26 cellular contexts compared by ENCODE assay signal in genomic region chr11:62464655-62465054, GRCh38. TPM values are rescaled to one million over a fixed set of nuclear protein-coding genes. Genes with fewer than 3 reads are reported as not detected.
DNase-seq lines count a peak whose midpoint lies in the region; ATAC-seq and TF ChIP-seq lines count a peak whose summit lies in the region.
"Had no signal": no experiment of that assay in that cellular context is flagged by ENCODE, and none has a peak within 500 bp of the region (broad histone marks: within the 10 kb centered on the region; RNA-seq: fewer than 3 reads in every experiment).

No MANE protein-coding gene starts in this region.

- TF ChIP-seq CTCF in OCI-LY7 (conservative IDR thresholded peaks at IDR 0.05; ENCODE audit: low read length) (peak; percentile 51), stomach (IDR thresholded peaks at IDR 0.05) (no peak)

- H3K4me3 ChIP-seq in OCI-LY7 (ENCODE audit: low read depth, low read length, poor library complexity, severe bottlenecking) = no peak overlapping the region
- no peak overlapping the region for H3K4me3 ChIP-seq in stomach
- H3K4me3 ChIP-seq: breast epithelium, colonic mucosa, lung, psoas muscle had no signal

- H3K9me2 ChIP-seq in OCI-LY7 (ENCODE audit: insufficient read depth, low read length) = no peaks in the 10 kb centered on the region

- H3K27ac ChIP-seq in OCI-LY7 (ENCODE audit: low read depth, low read length, poor library complexity, severe bottlenecking) = no peak overlapping the region
- H3K27ac ChIP-seq in stomach = no peak overlapping the region
- H3K27ac ChIP-seq: 22Rv1, breast epithelium, colonic mucosa, neutrophil, psoas muscle had no signal

- no peaks in the 10 kb centered on the region for H3K79me2 ChIP-seq in OCI-LY7 (ENCODE audit: insufficient read depth, low read depth, low read length)

- H3K4me2 ChIP-seq in OCI-LY7 (ENCODE audit: low read length) = peak overlapping the region; percentile 34

- 69 to 81% (median 73%) methylated on average over 7 of the region's 7 CpGs for WGBS in stomach, 5 donors

- H3K4me1 ChIP-seq in OCI-LY7 (ENCODE audit: insufficient read depth, low read length, poor library complexity, severe bottlenecking) (peaks cover 11% of the 10 kb centered on the region), stomach (no peaks in the 10 kb centered on the region)
- H3K4me1 ChIP-seq: breast epithelium, psoas muscle had no signal

- peak; percentile 75 for ATAC-seq in stimulated activated memory B cell treated with anti-CD40 and anti-IgM and Interleukin-4, amounts not matched to agents 10 μg/mL and 1 μg/mL and 100 μg/mL, for 72 hours
- no peak for ATAC-seq in HG03280 (IDR thresholded peaks at IDR 0.05; ENCODE audit: unreplicated experiment)
- ATAC-seq: activated CD4-positive, CD25-positive, alpha-beta regulatory T cell treated with anti-CD3 and anti-CD28 coated beads, Interleukin-2, amount 50 U/mL, for 24 hours; activated CD8-positive, alpha-beta T cell treated with anti-CD3 and anti-CD28 coated beads, Interleukin-2, amount 10 ng/mL, durations not matched to agents 7 days and 5 days; CD8-positive, alpha-beta T cell; psoas muscle; Right ventricle myocardium inferior had no signal

- H4K20me1 ChIP-seq in OCI-LY7 (ENCODE audit: insufficient read depth, low read length) = no peaks in the 10 kb centered on the region

- H3K9me3 Mint-ChIP-seq in stimulated activated memory B cell treated with anti-CD40 and anti-IgM and Interleukin-4, amounts not matched to agents 10 μg/mL and 1 μg/mL and 100 μg/mL, for 72 hours = no peaks in the 10 kb centered on the region
- H3K9me3 Mint-ChIP-seq: CD8-positive, alpha-beta T cell; endodermal cell had no signal

- H3K27me3 ChIP-seq in stomach = no peaks in the 10 kb centered on the region
- H3K27me3 ChIP-seq: breast epithelium, colonic mucosa, neutrophil had no signal

- intact Hi-C loops in OCI-LY7 (cut with micrococcal nuclease; ENCODE audit: unreplicated experiment) (loop anchor here (1.0 kb wide), 1 partner anchor 78 kb away; no protein-coding TSS in a partner anchor), stomach (cut with DNase I; ENCODE audit: low total_unique reads) (no loop called here)

- H3K4me3 Mint-ChIP-seq in stimulated activated memory B cell treated with anti-CD40 and anti-IgM and Interleukin-4, amounts not matched to agents 10 μg/mL and 1 μg/mL and 100 μg/mL, for 72 hours = no peak overlapping the region
- H3K4me3 Mint-ChIP-seq: activated CD8-positive, alpha-beta T cell treated with anti-CD3 and anti-CD28 coated beads, Interleukin-2, amount 10 ng/mL, durations not matched to agents 7 days and 5 days; CD8-positive, alpha-beta T cell; endodermal cell had no signal

- H3K27ac Mint-ChIP-seq in stimulated activated memory B cell treated with anti-CD40 and anti-IgM and Interleukin-4, amounts not matched to agents 10 μg/mL and 1 μg/mL and 100 μg/mL, for 72 hours = peak overlapping the region; percentile 23
- H3K27ac Mint-ChIP-seq: activated CD8-positive, alpha-beta T cell treated with anti-CD3 and anti-CD28 coated beads, Interleukin-2, amount 10 ng/mL, durations not matched to agents 7 days and 5 days; CD8-positive, alpha-beta T cell; endodermal cell had no signal

- peaks cover 17% of the 10 kb centered on the region for H3K4me1 Mint-ChIP-seq in stimulated activated memory B cell treated with anti-CD40 and anti-IgM and Interleukin-4, amounts not matched to agents 10 μg/mL and 1 μg/mL and 100 μg/mL, for 72 hours

- no peaks in the 10 kb centered on the region for H3K27me3 Mint-ChIP-seq in stimulated activated memory B cell treated with anti-CD40 and anti-IgM and Interleukin-4, amounts not matched to agents 10 μg/mL and 1 μg/mL and 100 μg/mL, for 72 hours

- H3K36me3 Mint-ChIP-seq in stimulated activated memory B cell treated with anti-CD40 and anti-IgM and Interleukin-4, amounts not matched to agents 10 μg/mL and 1 μg/mL and 100 μg/mL, for 72 hours = no peaks in the 10 kb centered on the region
- H3K36me3 Mint-ChIP-seq: CD8-positive, alpha-beta T cell had no signal

- TF ChIP-seq POLR2A in stomach (IDR thresholded peaks at IDR 0.05) = no peak

- BruUV-seq in OCI-LY7 (replicated peaks; lab: Mats Ljungman, UMichigan) = no TSS peak

- CTCF ChIA-PET in OCI-LY7 (lab: Charles Lee; ENCODE audit: unreplicated experiment) = interaction anchor here (0.6 to 1.1 kb wide), 2 partner anchors 78 to 93 kb away, joined by 3 to 4 read pairs; no protein-coding TSS in a partner anchor

- POLR2A ChIA-PET in OCI-LY7 (lab: Charles Lee) = interaction anchor here (0.7 to 1.0 kb wide), 2 partner anchors 71 to 351 kb away, joined by 3 read pairs; no protein-coding TSS in a partner anchor

- H3K36me3 ChIP-seq in OCI-LY7 (ENCODE audit: insufficient read depth, low read length) (no peaks in the 10 kb centered on the region), stomach (no peaks in the 10 kb centered on the region)
- H3K36me3 ChIP-seq: breast epithelium, colonic mucosa, neutrophil had no signal

- H2AFZ ChIP-seq in OCI-LY7 (ENCODE audit: low read length) = no peak overlapping the region

- DNase-seq in DMS79 treated with DMSO at 0.1 percent for 48 hours (lab: John Stamatoyannopoulos, UW) = peak; percentile 53
- DNase-seq in DMS79 (lab: John Stamatoyannopoulos, UW) = no peak
- peak; percentile 23 for DNase-seq in GM19240 (ENCODE audit: insufficient read length, low spot score)
- DNase-seq in OCI-LY7 (ENCODE audit: low spot score) = peak; percentile 53
- DNase-seq in stomach = no peak
- DNase-seq in DMS53 treated with DMSO at 0.1 percent for 48 hours (lab: John Stamatoyannopoulos, UW; ENCODE audit: unreplicated experiment) = no peak
- DNase-seq: activated CD8-positive, alpha-beta T cell treated with anti-CD3 and anti-CD28 coated beads, Interleukin-2, amount 10 ng/mL, durations not matched to agents 7 days and 5 days; activated gamma-delta T cell treated with Interleukin-2 at 50 U/mL for 16 hours; CD8-positive, alpha-beta T cell; colonic mucosa; DMS153; endodermal cell; kidney; NCI-H1105 treated with DMSO at 0.1 percent for 48 hours; NCI-H524 treated with DMSO at 0.1 percent for 48 hours; psoas muscle; T1000 had no signal

- no peak for TF ChIP-seq EP300 in stomach (IDR thresholded peaks at IDR 0.05)

- H3K9me3 ChIP-seq in OCI-LY7 (ENCODE audit: low read length) (no peaks in the 10 kb centered on the region), stomach (no peaks in the 10 kb centered on the region)
- H3K9me3 ChIP-seq: breast epithelium, colonic mucosa, neutrophil, psoas muscle had no signal

RNA-seq across cellular contexts. Expression of gene SCGB1A1, which starts 45.8 kb away (rescaled TPM):
- total RNA-seq in OCI-LY7 (2014; rRNA removed; shearing (Covaris generic)) = not detected in 2 replicates
- total RNA-seq in OCI-LY7 (2022) = not detected in 2 replicates
- 10 to 100 TPM in 1 of 5 donors, 1 to 10 TPM in 1, not detected in 3; 2.6 to 11.2 TPM for total RNA-seq in stomach
- polyA plus RNA-seq in stomach = 10 to 100 TPM in 1 of 3 donors, not detected in 2; 53.9 TPM
- total RNA-seq: activated CD8-positive, alpha-beta T cell treated with anti-CD3 and anti-CD28 coated beads, Interleukin-2, amount 10 ng/mL, durations not matched to agents 7 days and 5 days; breast epithelium; CD8-positive, alpha-beta T cell; endodermal cell; kidney; psoas muscle; Right ventricle myocardium inferior; temporal lobe had no signal

Comparison
In these comparisons a context has a peak if more than half of its experiments do, and no peak if none do; other contexts are left out.
1. DNase-seq: peak in DMS79 treated with DMSO at 0.1 percent for 48 hours (single experiment), GM19240 (single experiment) and OCI-LY7 (single experiment); none in DMS79 (single experiment), stomach (single experiment) and DMS53 treated with DMSO at 0.1 percent for 48 hours (single experiment).